ENCODE assay signal across 1 cellular context in the genomic region with DNA sequence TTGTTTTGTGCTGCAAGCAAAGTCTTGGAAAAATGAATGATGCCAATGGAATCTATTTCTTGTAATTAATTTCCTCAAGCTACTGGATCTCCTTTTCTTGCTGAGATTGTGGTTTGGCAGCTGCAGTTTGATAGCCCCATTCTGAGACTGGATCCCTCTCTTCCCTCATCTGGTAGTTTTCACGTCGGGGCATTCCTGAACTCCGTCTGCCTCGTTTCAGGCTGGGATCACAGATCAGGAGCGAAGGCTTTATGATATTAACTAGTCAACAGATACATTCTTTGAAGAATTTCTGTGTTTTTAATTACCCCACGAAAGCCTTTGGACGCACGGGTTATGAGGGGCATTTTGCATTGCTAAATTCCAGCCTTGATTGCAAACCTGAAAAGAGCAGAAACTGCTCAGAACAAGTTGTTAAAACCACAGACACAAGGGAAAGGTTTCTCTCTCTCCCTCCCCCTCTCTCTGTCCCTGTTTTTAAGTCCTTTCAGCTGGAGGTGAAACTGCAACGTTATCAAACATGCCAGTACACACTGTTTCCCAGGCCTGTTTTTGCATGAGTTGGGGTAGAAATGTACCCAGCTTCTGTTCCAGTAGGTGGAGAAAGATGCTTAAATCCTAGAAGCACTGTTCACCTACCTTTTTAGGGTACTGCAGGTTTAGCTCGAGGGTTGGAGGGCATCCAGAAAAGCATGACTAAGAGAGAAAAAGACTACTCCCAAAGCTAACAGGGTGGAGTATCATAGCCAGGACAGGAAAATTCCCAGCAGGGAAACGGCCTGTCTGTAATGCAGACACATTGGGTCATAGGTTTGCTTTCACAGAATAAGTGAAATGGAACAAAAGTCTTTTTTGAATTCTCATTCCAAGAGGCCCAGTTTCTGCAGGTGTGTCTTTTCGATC.
TF ChIP-seq lines count a peak whose summit lies in the region.

No MANE protein-coding gene starts in this region.

TF ChIP-seq in HCT116, 20 proteins besides CTCF, POLR2A, EP300 and RAD21:
- TF ChIP-seq ZBTB33 (IDR thresholded peaks at IDR 0.05; ENCODE audit: extremely low read depth, insufficient replicate concordance, low read length) (no peak), EZH2phosphoT487 (IDR thresholded peaks at IDR 0.05; ENCODE audit: borderline replicate concordance) (no peak), EGR1 (IDR thresholded peaks at IDR 0.05; ENCODE audit: low read depth) (no peak), ZFX (IDR thresholded peaks at IDR 0.05) (no peak), YY1 (IDR thresholded peaks at IDR 0.05; ENCODE audit: extremely low read depth, insufficient replicate concordance, low read depth, low read length) (no peak), SIN3A (IDR thresholded peaks at IDR 0.05; ENCODE audit: low read depth) (no peak), CBX3 (IDR thresholded peaks at IDR 0.05; ENCODE audit: low read depth) (peak; percentile 60; the same call in 1 of the 2 replicates), SP1 (IDR thresholded peaks at IDR 0.05; ENCODE audit: low read depth) (peak; percentile 85), JUND (IDR thresholded peaks at IDR 0.05) (peak; percentile 80), FOSL1 (IDR thresholded peaks at IDR 0.05; ENCODE audit: low read depth) (peak; percentile 74), ELF1 (IDR thresholded peaks at IDR 0.05; ENCODE audit: borderline replicate concordance, low read depth) (no peak), SRF (IDR thresholded peaks at IDR 0.05; ENCODE audit: low read depth) (peak; percentile 84), TCF7L2 (IDR thresholded peaks at IDR 0.05; ENCODE audit: borderline replicate concordance, extremely low read depth, insufficient read depth, insufficient read length) (no peak), MAX (IDR thresholded peaks at IDR 0.05) (no peak), CEBPB (IDR thresholded peaks at IDR 0.05; ENCODE audit: low read depth) (no peak), REST (IDR thresholded peaks at IDR 0.05; ENCODE audit: low read depth) (no peak), ZNF274 (IDR thresholded peaks at IDR 0.05; ENCODE audit: low read depth, low read length) (no peak), POLR2AphosphoS5 (IDR thresholded peaks at IDR 0.05; ENCODE audit: low read depth, low read length) (peak; percentile 59; the same call in 1 of the 2 replicates), ATF3 (IDR thresholded peaks at IDR 0.05) (no peak), EZH2 (IDR thresholded peaks at IDR 0.05) (no peak)
